ENCODE assay signal across 8 cellular contexts in the genomic region with DNA sequence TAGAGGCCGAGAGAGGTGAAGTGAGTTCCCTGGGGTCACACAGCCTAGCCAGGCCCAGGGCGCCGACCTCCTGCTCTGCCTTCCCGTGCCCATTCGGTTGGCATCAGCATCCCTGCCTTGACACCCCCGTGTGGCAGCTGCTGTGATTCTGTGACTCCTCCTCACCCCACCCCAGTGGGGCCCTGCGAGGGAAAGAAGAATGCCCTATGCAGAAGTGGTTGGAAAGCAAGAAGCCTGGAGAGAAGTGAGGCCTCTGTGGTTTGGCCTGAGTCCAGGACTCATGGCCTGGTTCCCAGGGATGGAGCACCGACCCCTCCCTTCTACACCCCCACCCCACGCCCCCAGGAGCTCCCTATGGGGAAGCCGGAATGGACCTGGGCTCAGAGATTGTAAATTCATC.
A peak's percentile ranks its signal among the peaks of the same experiment; 100 is the strongest.
DNase-seq lines count a peak whose midpoint lies in the region; ATAC-seq and TF ChIP-seq lines count a peak whose summit lies in the region.

No MANE protein-coding gene starts in this region.

- peak overlapping the region; percentile 15; the same call in 1 of the 2 replicates for H3K14ac ChIP-seq in IMR-90 (replicated peaks; ENCODE audit: low read depth, low read length)

- dilution Hi-C loops in IMR-90 (cut with HindIII; ENCODE audit: low sequenced_read_pairs, unreplicated experiment): no loop called here

- H3K27ac ChIP-seq in AG04450 (ENCODE audit: low read depth, low read length) (peak overlapping the region; percentile 65), IMR-90 (ENCODE audit: insufficient read depth, low read length) (peak overlapping the region; percentile 21)

- H3K27me3 ChIP-seq in AG04450 (ENCODE audit: control insufficient read depth, insufficient read depth, low read length): no peaks in the 10 kb centered on the region
- H3K27me3 ChIP-seq in IMR-90 (ENCODE audit: control insufficient read depth, insufficient read depth, low read length): no peaks in the 10 kb centered on the region

- peaks cover 3% of the 10 kb centered on the region for H3K36me3 Mint-ChIP-seq in activated CD8-positive, alpha-beta memory T cell treated with anti-CD3 and anti-CD28 coated beads, Interleukin-2, amount 10 ng/mL, durations not matched to agents 7 days and 5 days
- peaks cover 0 to 4% (median 0%) of the 10 kb centered on the region in 3 donors for H3K36me3 Mint-ChIP-seq in immature natural killer cell

- peaks cover 59% of the 10 kb centered on the region for H3K4me1 ChIP-seq in IMR-90 (ENCODE audit: control insufficient read depth, insufficient read depth, low read length)

- H3K79me1 ChIP-seq in IMR-90 (ENCODE audit: low read depth in 1 of 2, low read length in 2 of 2): peaks cover 57 to 97% of the 10 kb centered on the region in 2 experiments

- H3K9me3 ChIP-seq in AG04450 (ENCODE audit: control insufficient read depth, insufficient read depth, low read length) (no peaks in the 10 kb centered on the region), IMR-90 (ENCODE audit: control insufficient read depth, insufficient read depth, low read length) (no peaks in the 10 kb centered on the region)

- 10% methylated on average over 6 of the region's 10 CpGs; no CpG with 5 or more reads in 1 of the 2 experiments for WGBS in IMR-90 (ENCODE audit: extremely low coverage in 2 of 2, insufficient read length in 1 of 2), 2 experiments

- H3K4me1 Mint-ChIP-seq in activated CD8-positive, alpha-beta memory T cell treated with anti-CD3 and anti-CD28 coated beads, Interleukin-2, amount 10 ng/mL, durations not matched to agents 7 days and 5 days: peaks cover 96% of the 10 kb centered on the region
- peaks cover 88 to 93% of the 10 kb centered on the region in 2 donors for H3K4me1 Mint-ChIP-seq in immature natural killer cell

- peak overlapping the region; percentile 23; the same call in 1 of the 2 replicates for H3K4me2 ChIP-seq in IMR-90 (ENCODE audit: low read depth, low read length)

- BruUV-seq in IMR-90 (replicated peaks; lab: Mats Ljungman, UMichigan): no TSS peak

- CTCF ChIA-PET in AG04450 (lab: Charles Lee) (interaction anchor here (0.9 to 1.2 kb wide), 2 partner anchors 37 to 105 kb away, joined by 3 to 6 read pairs; no protein-coding TSS in a partner anchor), IMR-90 (lab: Yijun Ruan, JAX) (interaction anchor here (0.5 kb wide), 1 partner anchor 26 kb away, joined by 5 read pairs; no protein-coding TSS in a partner anchor)
- CTCF ChIA-PET in activated CD8-positive, alpha-beta memory T cell treated with anti-CD3 and anti-CD28 coated beads, Interleukin-2, amount 10 ng/mL, durations not matched to agents 7 days and 5 days (lab: Charles Lee): interaction anchor here (0.8 to 9.1 kb wide), 4 partner anchors 14 to 61 kb away, joined by 3 to 98 read pairs (median 4); no protein-coding TSS in a partner anchor

- H3K23ac ChIP-seq in IMR-90 (ENCODE audit: low read depth, low read length): no peak overlapping the region

- intact Hi-C loops in IMR-90 (cut with micrococcal nuclease): no loop called here

- no peak overlapping the region for H2AFZ ChIP-seq in IMR-90 (replicated peaks; ENCODE audit: low read length, poor library complexity)

- no peak for TF ChIP-seq POLR2A in IMR-90 (IDR thresholded peaks at IDR 0.05; ENCODE audit: low read depth, low read length)

- no peak overlapping the region for H3K9ac ChIP-seq in IMR-90 (ENCODE audit: low read depth, low read length)

- H3K27ac Mint-ChIP-seq in activated CD8-positive, alpha-beta memory T cell treated with anti-CD3 and anti-CD28 coated beads, Interleukin-2, amount 10 ng/mL, durations not matched to agents 7 days and 5 days: peak overlapping the region; percentile 57
- peak overlapping the region in 4 of 6 donors; percentile 42 to 88 (median 71) for H3K27ac Mint-ChIP-seq in immature natural killer cell

- DNase-seq in AG04450 (ENCODE audit: low read depth, low spot score) (peak; percentile 61), IMR-90 (peak; percentile 80), immature natural killer cell (no peak), SHP77 (lab: John Stamatoyannopoulos, UW) (no peak), NK-92 (lab: John Stamatoyannopoulos, UW; ENCODE audit: unreplicated experiment) (no peak)
- DNase-seq in activated CD8-positive, alpha-beta memory T cell treated with anti-CD3 and anti-CD28 coated beads, Interleukin-2, amount 10 ng/mL, durations not matched to agents 7 days and 5 days: no peak
- no peak for DNase-seq in activated CD4-positive, CD25-positive, alpha-beta regulatory T cell (lab: John Stamatoyannopoulos, UW)
- DNase-seq in activated CD4-positive, alpha-beta T cell treated with anti-CD3 and anti-CD28 coated beads for 48 hours: no peak

- H2BK120ac ChIP-seq in IMR-90 (ENCODE audit: low read depth, low read length): no peak overlapping the region

- no peak for TF ChIP-seq RAD21 in IMR-90 (IDR thresholded peaks at IDR 0.05; ENCODE audit: low read length)

- POLR2A ChIA-PET in AG04450 (lab: Yijun Ruan, JAX) (interaction anchor here (0.7 to 1.4 kb wide), 2 partner anchors 12 to 112 kb away, joined by 3 read pairs; no protein-coding TSS in a partner anchor), IMR-90 (lab: Charles Lee; ENCODE audit: unreplicated experiment) (no interaction called here)

- peak overlapping the region in 1 of 2 experiments; percentile 32; a peak in 1 of 4 replicates for H4K8ac ChIP-seq in IMR-90 (ENCODE audit: low read depth in 2 of 2, low read length in 2 of 2)

- H3K4ac ChIP-seq in IMR-90 (ENCODE audit: low read depth, low read length): peak overlapping the region; percentile 52

- no peak overlapping the region for H4K5ac ChIP-seq in IMR-90 (ENCODE audit: low read depth, low read length)

- in situ Hi-C loops in IMR-90 (cut with MboI; ENCODE audit: low sequenced_read_pairs): no loop called here

- peaks cover 33% of the 10 kb centered on the region for H3K9me1 ChIP-seq in IMR-90 (ENCODE audit: insufficient read depth, low read length)

- peak; percentile 50 for ATAC-seq in IMR-90 (ENCODE audit: low read depth)
- ATAC-seq in activated CD8-positive, alpha-beta memory T cell treated with anti-CD3 and anti-CD28 coated beads, Interleukin-2, amount 10 ng/mL, durations not matched to agents 7 days and 5 days: no peak

- no peak overlapping the region for H3K56ac ChIP-seq in IMR-90 (ENCODE audit: extremely low read depth, insufficient read depth, low read length)

- H4K91ac ChIP-seq in IMR-90 (ENCODE audit: insufficient read depth, low read depth, low read length): peak overlapping the region; percentile 4; the same call in 1 of the 2 replicates

- H2AK5ac ChIP-seq in IMR-90 (ENCODE audit: low read depth, low read length): peak overlapping the region; percentile 70; the same call in 1 of the 2 replicates

- peak overlapping the region; percentile 64; the same call in 1 of the 3 replicates for H2BK15ac ChIP-seq in IMR-90 (ENCODE audit: low read depth, low read length)

- H2BK20ac ChIP-seq in IMR-90 (ENCODE audit: low read depth, low read length): no peak overlapping the region

- H4K20me1 ChIP-seq in IMR-90 (ENCODE audit: insufficient read depth, low read length): peaks cover 100% of the 10 kb centered on the region

- H2AK9ac ChIP-seq in IMR-90 (replicated peaks; ENCODE audit: low read depth, low read length, poor library complexity): peak overlapping the region; percentile 15

- no peak overlapping the region for H2BK5ac ChIP-seq in IMR-90 (ENCODE audit: low read depth, low read length, poor library complexity, severe bottlenecking)

- H3K18ac ChIP-seq in IMR-90 (ENCODE audit: low read depth, low read length): no peak overlapping the region; the same call in 1 of the 2 replicates

- H3K9me3 Mint-ChIP-seq in activated CD8-positive, alpha-beta memory T cell treated with anti-CD3 and anti-CD28 coated beads, Interleukin-2, amount 10 ng/mL, durations not matched to agents 7 days and 5 days (ENCODE audit: low read depth): no peaks in the 10 kb centered on the region
- no peaks in the 10 kb centered on the region for H3K9me3 Mint-ChIP-seq in immature natural killer cell

- no peak overlapping the region for H3K4me3 ChIP-seq in AG04450 (ENCODE audit: low read depth, low read length)
- H3K4me3 ChIP-seq in IMR-90 (ENCODE audit: insufficient read depth, low read depth, low read length): no peak overlapping the region

- H3K27me3 Mint-ChIP-seq in activated CD8-positive, alpha-beta memory T cell treated with anti-CD3 and anti-CD28 coated beads, Interleukin-2, amount 10 ng/mL, durations not matched to agents 7 days and 5 days: no peaks in the 10 kb centered on the region
- H3K27me3 Mint-ChIP-seq in immature natural killer cell (ENCODE audit: low read depth in 3 of 3): peaks cover 6 to 11% (median 9%) of the 10 kb centered on the region in 3 donors

- TF ChIP-seq CTCF in AG04450 (IDR thresholded peaks at IDR 0.05; ENCODE audit: low read depth, low read length) (0 out of 2 replicates have a peak, but pooled peaks have one; percentile 7), IMR-90 (conservative IDR thresholded peaks at IDR 0.05; ENCODE audit: low read depth, low read length) (no peak)

- H3K4me3 Mint-ChIP-seq in activated CD8-positive, alpha-beta memory T cell treated with anti-CD3 and anti-CD28 coated beads, Interleukin-2, amount 10 ng/mL, durations not matched to agents 7 days and 5 days: no peak overlapping the region
- peak overlapping the region; percentile 33 to 63 (median 49) for H3K4me3 Mint-ChIP-seq in immature natural killer cell

- peaks cover 16% of the 10 kb centered on the region; the same call in 1 of the 2 replicates for H3K36me3 ChIP-seq in IMR-90 (ENCODE audit: control insufficient read depth, insufficient read depth, low read length)

TF ChIP-seq in IMR-90, 13 proteins besides CTCF, POLR2A, EP300 and RAD21:
- TF ChIP-seq NFE2L2 (IDR thresholded peaks at IDR 0.05; ENCODE audit: low read depth, low read length) (no peak), MAZ (IDR thresholded peaks at IDR 0.05; ENCODE audit: borderline replicate concordance, low read depth, low read length) (peak; percentile 59)

Comparison
In these comparisons a context has a peak if more than half of its experiments do, and no peak if none do; other contexts are left out.
1. DNase-seq: peak in AG04450 (single experiment) and IMR-90 (single experiment); none in activated CD8-positive, alpha-beta memory T cell treated with anti-CD3 and anti-CD28 coated beads, Interleukin-2, amount 10 ng/mL, durations not matched to agents 7 days and 5 days (single experiment), immature natural killer cell (0 of 3), activated CD4-positive, CD25-positive, alpha-beta regulatory T cell (0 of 4), SHP77 (0 of 2), NK-92 (single experiment) and activated CD4-positive, alpha-beta T cell treated with anti-CD3 and anti-CD28 coated beads for 48 hours (single experiment).